In the genomic region with DNA sequence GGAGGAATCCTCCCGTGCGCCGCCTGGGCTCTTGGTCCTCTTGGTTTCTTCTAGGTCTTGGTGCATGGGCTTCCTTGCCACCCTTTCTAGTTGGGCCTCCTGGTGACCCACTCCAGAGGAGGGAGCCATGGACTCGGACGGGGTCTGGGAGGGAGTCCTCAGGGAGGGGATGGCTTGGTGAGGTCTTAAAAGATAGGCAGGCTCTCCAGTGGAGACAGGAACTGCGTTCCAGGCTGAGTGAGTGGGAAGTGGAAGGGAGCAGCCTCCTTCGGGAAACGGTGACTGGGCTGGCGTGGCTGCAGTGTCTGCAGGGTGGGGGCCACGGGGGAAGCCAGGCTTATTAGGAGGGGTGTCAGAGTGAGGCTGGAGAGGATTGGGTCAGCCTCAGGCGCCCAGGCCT, we compare ENCODE assay signal across 15 cellular contexts.
"Had no signal": no experiment of that assay in that cellular context is flagged by ENCODE, and none has a peak within 500 bp of the region (broad histone marks: within the 10 kb centered on the region; RNA-seq: fewer than 3 reads in every experiment).

No MANE protein-coding gene starts in this region.

- H3K9me3 ChIP-seq: upper lobe of left lung had no signal

- H3K27ac ChIP-seq: brain microvascular endothelial cell, gastrocnemius medialis, upper lobe of left lung had no signal

- H3K27ac Mint-ChIP-seq: activated naive CD8-positive, alpha-beta T cell treated with anti-CD3 and anti-CD28 coated beads, Interleukin-2, amount 10 ng/mL, durations not matched to agents 7 days and 5 days; activated T-cell treated with anti-CD3 and anti-CD28 coated beads, Interleukin-2, amount 50 U/mL, for 24 hours; dendritic cell treated with granulocyte-macrophage colony-stimulating factor and Interleukin-4, amounts not matched to agents 40 ng/mL and 50 ng/mL, for 4 days; effector memory CD8-positive, alpha-beta T cell; naive B cell; stimulated activated naive B cell treated with anti-CD40 and anti-IgM and Interleukin-4, amounts not matched to agents 10 μg/mL and 1 μg/mL and 100 μg/mL, for 72 hours; T-helper 17 cell had no signal

- H3K4me3 Mint-ChIP-seq: activated naive CD8-positive, alpha-beta T cell treated with anti-CD3 and anti-CD28 coated beads, Interleukin-2, amount 10 ng/mL, durations not matched to agents 7 days and 5 days; activated T-cell treated with anti-CD3 and anti-CD28 coated beads, Interleukin-2, amount 50 U/mL, for 24 hours; dendritic cell treated with granulocyte-macrophage colony-stimulating factor and Interleukin-4, amounts not matched to agents 40 ng/mL and 50 ng/mL, for 4 days; effector memory CD8-positive, alpha-beta T cell; naive B cell; stimulated activated naive B cell treated with anti-CD40 and anti-IgM and Interleukin-4, amounts not matched to agents 10 μg/mL and 1 μg/mL and 100 μg/mL, for 72 hours; T-helper 17 cell had no signal

- DNase-seq: activated CD4-positive, alpha-beta T cell treated with anti-CD3 and anti-CD28 coated beads, Interleukin-2, amount 50 U/mL, for 48 hours; activated gamma-delta T cell; activated naive CD8-positive, alpha-beta T cell treated with anti-CD3 and anti-CD28 coated beads, Interleukin-2, amount 10 ng/mL, durations not matched to agents 7 days and 5 days; activated T-cell treated with anti-CD3 and anti-CD28 coated beads, Interleukin-2, amount 50 U/mL, for 24 hours; anterior cingulate cortex; brain microvascular endothelial cell; effector memory CD8-positive, alpha-beta T cell; gastrocnemius medialis; naive B cell; SHP77 treated with DMSO at 0.1 percent for 48 hours; stimulated activated CD4-positive, alpha-beta T cell treated with anti-CD3 and anti-CD28 coated beads, Interleukin-2, amount 100 ng/mL, for 48 hours; stimulated activated naive B cell treated with anti-CD40 and anti-IgM and Interleukin-4, amounts not matched to agents 10 μg/mL and 1 μg/mL and 100 μg/mL, for 72 hours; T-helper 17 cell; upper lobe of left lung had no signal

- ATAC-seq: effector memory CD8-positive, alpha-beta T cell; gastrocnemius medialis; stimulated activated naive B cell treated with anti-CD40 and anti-IgM and Interleukin-4, amounts not matched to agents 10 μg/mL and 1 μg/mL and 100 μg/mL, for 72 hours; T-helper 17 cell had no signal

- H3K4me1 ChIP-seq: gastrocnemius medialis had no signal

- H3K4me3 ChIP-seq: gastrocnemius medialis, upper lobe of left lung had no signal

- H3K36me3 Mint-ChIP-seq: activated naive CD8-positive, alpha-beta T cell treated with anti-CD3 and anti-CD28 coated beads, Interleukin-2, amount 10 ng/mL, durations not matched to agents 7 days and 5 days; stimulated activated naive B cell treated with anti-CD40 and anti-IgM and Interleukin-4, amounts not matched to agents 10 μg/mL and 1 μg/mL and 100 μg/mL, for 72 hours had no signal

- H3K4me1 Mint-ChIP-seq: activated naive CD8-positive, alpha-beta T cell treated with anti-CD3 and anti-CD28 coated beads, Interleukin-2, amount 10 ng/mL, durations not matched to agents 7 days and 5 days; naive B cell; stimulated activated naive B cell treated with anti-CD40 and anti-IgM and Interleukin-4, amounts not matched to agents 10 μg/mL and 1 μg/mL and 100 μg/mL, for 72 hours; T-helper 17 cell had no signal

- H3K36me3 ChIP-seq: brain microvascular endothelial cell, gastrocnemius medialis, upper lobe of left lung had no signal

- H3K27me3 ChIP-seq: upper lobe of left lung had no signal

- H3K9me3 Mint-ChIP-seq: activated naive CD8-positive, alpha-beta T cell treated with anti-CD3 and anti-CD28 coated beads, Interleukin-2, amount 10 ng/mL, durations not matched to agents 7 days and 5 days; dendritic cell treated with granulocyte-macrophage colony-stimulating factor and Interleukin-4, amounts not matched to agents 40 ng/mL and 50 ng/mL, for 4 days had no signal

- H3K27me3 Mint-ChIP-seq: activated T-cell treated with anti-CD3 and anti-CD28 coated beads, Interleukin-2, amount 50 U/mL, for 24 hours had no signal
